17 cellular contexts compared by ENCODE assay signal in genomic region chr7:76507723-76508406, GRCh38. TPM values are rescaled to one million over a fixed set of nuclear protein-coding genes. Genes with fewer than 3 reads are reported as not detected.
DNase-seq lines count a peak whose midpoint lies in the region.
"Had no signal": no experiment of that assay in that cellular context is flagged by ENCODE, and none has a peak within 500 bp of the region (broad histone marks: within the 10 kb centered on the region; RNA-seq: fewer than 3 reads in every experiment).

No MANE protein-coding gene starts in this region.

- H3K27me3 ChIP-seq in neuronal stem cell (ENCODE audit: control insufficient read depth in 3 of 3, insufficient read depth in 3 of 3, low read depth in 1 of 3, low read length in 3 of 3) = no peaks in the 10 kb centered on the region

- H2BK120ac ChIP-seq in neuronal stem cell (ENCODE audit: low read depth, low read length) = no peak overlapping the region

- H3K4me3 ChIP-seq in neuronal stem cell (ENCODE audit: low read length in 2 of 2) = no peak overlapping the region

- H3K36me3 ChIP-seq in neuronal stem cell (replicated peaks in 1 of 2; ENCODE audit: control insufficient read depth in 2 of 2, insufficient read depth in 2 of 2, low read length in 2 of 2) = peaks cover 0 to 3% of the 10 kb centered on the region in 2 donors

- intact Hi-C loops in posterior vena cava (cut with DNase I) = no loop called here

- H2BK5ac ChIP-seq in neuronal stem cell (ENCODE audit: low read length) = no peak overlapping the region

- H3K9ac ChIP-seq in neuronal stem cell (ENCODE audit: low read depth, low read length, poor library complexity) = no peak overlapping the region

- H3K23ac ChIP-seq in neuronal stem cell (ENCODE audit: low read depth, low read length, poor library complexity) = no peak overlapping the region

- H3K14ac ChIP-seq in neuronal stem cell (ENCODE audit: low read length) = no peak overlapping the region

- no peak overlapping the region for H3K27ac ChIP-seq in neuronal stem cell (replicated peaks; ENCODE audit: low read length)
- H3K27ac ChIP-seq: 22Rv1 had no signal

- H3K4me1 ChIP-seq in neuronal stem cell (ENCODE audit: control insufficient read depth in 2 of 2, insufficient read depth in 1 of 2, low read depth in 1 of 2, low read length in 2 of 2) = peaks cover 8% of the 10 kb centered on the region in 2 donors

- H3K9me3 ChIP-seq in neuronal stem cell (replicated peaks in 1 of 2; ENCODE audit: control insufficient read depth in 2 of 2, insufficient read depth in 1 of 2, low read depth in 1 of 2, low read length in 2 of 2) = no peaks in the 10 kb centered on the region

- H2BK15ac ChIP-seq in neuronal stem cell (ENCODE audit: low read length) = no peak overlapping the region

- H3K4me2 ChIP-seq in neuronal stem cell (ENCODE audit: insufficient read depth, low read length, poor library complexity, severe bottlenecking) = no peak overlapping the region

- H3K18ac ChIP-seq in neuronal stem cell (ENCODE audit: low read length) = no peak overlapping the region

- H3K79me1 ChIP-seq in neuronal stem cell (ENCODE audit: low read depth, low read length) = peaks cover 1% of the 10 kb centered on the region

- no peak overlapping the region for H4K8ac ChIP-seq in neuronal stem cell (ENCODE audit: low read depth, low read length)

- DNase-seq in DMS53 (lab: John Stamatoyannopoulos, UW) (peak; percentile 39), DMS53 treated with DMSO at 0.1 percent for 48 hours (lab: John Stamatoyannopoulos, UW; ENCODE audit: unreplicated experiment) (no peak), NOMO-1 (lab: John Stamatoyannopoulos, UW; ENCODE audit: unreplicated experiment in 2 of 2) (peak; percentile 92 to 99), ecto neural progenitor cell (ENCODE audit: low spot score) (peak; percentile 9), posterior vena cava (ENCODE audit: low spot score) (peak; percentile 75), SHP77 treated with DMSO at 0.1 percent for 48 hours (lab: John Stamatoyannopoulos, UW) (no peak), neuronal stem cell (ENCODE audit: low spot score) (no peak), DMS79 treated with DMSO at 0.1 percent for 48 hours (lab: John Stamatoyannopoulos, UW) (no peak)
- DNase-seq: activated CD8-positive, alpha-beta T cell treated with anti-CD3 and anti-CD28 coated beads, Interleukin-2, amount 10 ng/mL, durations not matched to agents 7 days and 5 days; activated naive CD4-positive, alpha-beta T cell treated with anti-CD3 and anti-CD28 coated beads, Interleukin-2, amount 10 ng/mL, durations not matched to agents 7 days and 5 days; caudate nucleus; MM.1S; small intestine; T-helper 9 cell had no signal

- no peak overlapping the region for H2BK12ac ChIP-seq in neuronal stem cell (ENCODE audit: low read length)

- no peak overlapping the region for H2AFZ ChIP-seq in neuronal stem cell (ENCODE audit: low read length)

- H3K4ac ChIP-seq in neuronal stem cell (ENCODE audit: low read length) = no peak overlapping the region

- 100% methylated on average over 3 of the region's 11 CpGs; no CpG with 5 or more reads in 1 of the 2 donors for WGBS in neuronal stem cell (ENCODE audit: extremely low coverage in 2 of 2, insufficient read length in 2 of 2, insufficient replicate concordance in 1 of 2), 2 donors

- no peak overlapping the region for H4K91ac ChIP-seq in neuronal stem cell (ENCODE audit: low read depth, low read length, poor library complexity)

- no peak overlapping the region for H2AK5ac ChIP-seq in neuronal stem cell (ENCODE audit: low read depth, low read length)

RNA-seq across cellular contexts. Expression of gene UPK3B, which starts 2.5 kb away (rescaled TPM):
- 1 to 10 TPM in 1 of 2 donors, under 1 TPM in 1; 0.37 to 1.1 TPM for total RNA-seq in posterior vena cava
- polyA plus RNA-seq in neuronal stem cell (2013, experiment 1 of 2) = 0.26 TPM
- polyA plus RNA-seq in neuronal stem cell (2013, experiment 2 of 2) = 0.17 TPM
- total RNA-seq: epithelial cell of proximal tubule had no signal

RNA-seq across cellular contexts. Expression of gene SPDYE16, which starts 35.2 kb away (rescaled TPM):
- total RNA-seq in posterior vena cava = under 1 TPM; 0.10 to 0.28 TPM
- 0.01 TPM for polyA plus RNA-seq in neuronal stem cell (2013, experiment 1 of 2)
- polyA plus RNA-seq in neuronal stem cell (2013, experiment 2 of 2) = 0.03 TPM
- total RNA-seq: epithelial cell of proximal tubule, lung microvascular endothelial cell had no signal

RNA-seq across cellular contexts. Expression of gene DTX2, which starts 46.4 kb away (rescaled TPM):
- total RNA-seq in posterior vena cava = 10 to 100 TPM; 24.6 to 25.2 TPM
- polyA plus RNA-seq in neuronal stem cell (2013, experiment 1 of 2) = 12.1 TPM
- polyA plus RNA-seq in neuronal stem cell (2013, experiment 2 of 2) = 12.0 TPM

Comparison
In these comparisons a context has a peak if more than half of its experiments do, and no peak if none do; other contexts are left out.
1. DNase-seq: peak in DMS53 (single experiment), NOMO-1 (2 of 2), ecto neural progenitor cell (single experiment) and posterior vena cava (single experiment); none in DMS53 treated with DMSO at 0.1 percent for 48 hours (single experiment), SHP77 treated with DMSO at 0.1 percent for 48 hours (single experiment), neuronal stem cell (single experiment) and DMS79 treated with DMSO at 0.1 percent for 48 hours (single experiment).